In genomic region chr5:76718381-76718832, GRCh38 we compare ENCODE assay signal across 13 cellular contexts. TPM values are rescaled to one million over a fixed set of nuclear protein-coding genes. Genes with fewer than 3 reads are reported as not detected.
DNase-seq lines count a peak whose midpoint lies in the region; ATAC-seq, FAIRE-seq and TF ChIP-seq lines count a peak whose summit lies in the region.
"Had no signal": no experiment of that assay in that cellular context is flagged by ENCODE, and none has a peak within 500 bp of the region (broad histone marks: within the 10 kb centered on the region; RNA-seq: fewer than 3 reads in every experiment).

No MANE protein-coding gene starts in this region.

- intact Hi-C loops in left cardiac atrium (cut with DNase I) = no loop called here
- intact Hi-C loops in Right ventricle myocardium superior (cut with DNase I) = no loop called here
- intact Hi-C loops in GM12878 (cut with micrococcal nuclease; ENCODE audit: unreplicated experiment) = no loop called here
- intact Hi-C loops in tibial artery (cut with DNase I; ENCODE audit: low total_unique reads) = no loop called here
- intact Hi-C loops in naive thymus-derived CD4-positive, alpha-beta T cell (cut with micrococcal nuclease) = loop anchor here (5.0 to 10.0 kb wide), 3 partner anchors 116 to 314 kb away; partner anchors contain the start of genes IQGAP2 (in 1 of the 2) and S100Z (in 1 of the 2)
- intact Hi-C loops in thyroid gland (cut with DNase I) = loop anchor here (10.0 kb wide), 1 partner anchor 56 kb away; no protein-coding TSS in a partner anchor

- H3K27ac ChIP-seq in GM12878 (ENCODE audit: control insufficient read depth, insufficient read depth) (no peak overlapping the region), hepatocyte (no peak overlapping the region), tibial artery (no peak overlapping the region), thyroid gland (no peak overlapping the region)
- no peak overlapping the region for H3K27ac ChIP-seq in naive thymus-derived CD4-positive, alpha-beta T cell (ENCODE audit: low read depth, low read length)
- H3K27ac ChIP-seq: epithelial cell of prostate had no signal

- H3K4me1 ChIP-seq in GM12878 (ENCODE audit: control insufficient read depth, insufficient read depth, low read length) (peaks cover 23% of the 10 kb centered on the region), hepatocyte (ENCODE audit: insufficient read depth) (peaks cover 4% of the 10 kb centered on the region), tibial artery (peaks cover 0 to 24% (median 14%) of the 10 kb centered on the region in 4 donors), thyroid gland (peaks cover 6 to 9% of the 10 kb centered on the region in 2 donors)
- H3K4me1 ChIP-seq in naive thymus-derived CD4-positive, alpha-beta T cell (ENCODE audit: control insufficient read depth in 2 of 2, insufficient read depth in 2 of 2, low read length in 2 of 2) = peaks cover 16 to 20% of the 10 kb centered on the region in 2 donors

- peaks cover 11 to 33% (median 28%) of the 10 kb centered on the region in 7 donors for H3K4me1 Mint-ChIP-seq in naive thymus-derived CD4-positive, alpha-beta T cell

- H3K27me3 ChIP-seq in GM12878 (replicated peaks in 1 of 2; ENCODE audit: control insufficient read depth in 2 of 2, insufficient read depth in 2 of 2, low read length in 1 of 2) = peaks cover 0 to 13% of the 10 kb centered on the region in 2 experiments; a peak in 2 of 4 replicates
- H3K27me3 ChIP-seq in hepatocyte = peaks cover 8% of the 10 kb centered on the region
- no peaks in the 10 kb centered on the region for H3K27me3 ChIP-seq in tibial artery
- peaks cover 0 to 17% of the 10 kb centered on the region in 2 donors for H3K27me3 ChIP-seq in naive thymus-derived CD4-positive, alpha-beta T cell (ENCODE audit: control insufficient read depth in 2 of 2, insufficient read depth in 2 of 2, low read length in 2 of 2)
- H3K27me3 ChIP-seq in thyroid gland = no peaks in the 10 kb centered on the region

- no peaks in the 10 kb centered on the region for H4K20me1 ChIP-seq in GM12878 (ENCODE audit: control insufficient read depth, insufficient read depth)
- no peaks in the 10 kb centered on the region for H4K20me1 ChIP-seq in hepatocyte (ENCODE audit: insufficient read depth, poor library complexity, severe bottlenecking)

- peaks cover 32 to 40% (median 38%) of the 10 kb centered on the region in 5 donors for H3K27me3 Mint-ChIP-seq in naive thymus-derived CD4-positive, alpha-beta T cell

- H3K27ac Mint-ChIP-seq in naive thymus-derived CD4-positive, alpha-beta T cell = no peak overlapping the region

- CTCF ChIA-PET in GM12878 (lab: Yijun Ruan, JAX) = interaction anchor here (1.0 to 10.7 kb wide), 4 partner anchors 19 to 117 kb away, joined by 3 to 153 read pairs (median 64); no protein-coding TSS in a partner anchor
- CTCF ChIA-PET in naive thymus-derived CD4-positive, alpha-beta T cell (lab: Charles Lee) = no interaction called here

- H3K9ac ChIP-seq in GM12878 (ENCODE audit: control insufficient read depth, insufficient read depth, low read length) = no peak overlapping the region

- peaks cover 0 to 7% (median 0%) of the 10 kb centered on the region in 5 donors for H3K36me3 Mint-ChIP-seq in naive thymus-derived CD4-positive, alpha-beta T cell

- H3K4me3 ChIP-seq in GM12878 (no peak overlapping the region), hepatocyte (no peak overlapping the region), tibial artery (peak overlapping the region; percentile 67 to 72), thyroid gland (replicated peaks in 1 of 3) (no peak overlapping the region)
- H3K4me3 ChIP-seq in naive thymus-derived CD4-positive, alpha-beta T cell (ENCODE audit: low read length) = no peak overlapping the region

- H3K79me2 ChIP-seq in GM12878 (ENCODE audit: control insufficient read depth, insufficient read depth, low read length) (no peaks in the 10 kb centered on the region), hepatocyte (peaks cover 69% of the 10 kb centered on the region)

- TF ChIP-seq POLR2A in GM12878 (IDR thresholded peaks at IDR 0.05; ENCODE audit: low read depth, low read length) (no peak), thyroid gland (IDR thresholded peaks at IDR 0.05) (no peak)

- TF ChIP-seq CTCF in GM12878 (IDR thresholded peaks at IDR 0.05 in 2 of 3, conservative IDR thresholded peaks at IDR 0.05 in 1 of 3; ENCODE audit: control insufficient read depth in 2 of 3, extremely low read depth in 1 of 3, insufficient read depth in 1 of 3, low read depth in 3 of 3, low read length in 3 of 3) (no peak), hepatocyte (IDR thresholded peaks at IDR 0.05; ENCODE audit: poor library complexity) (no peak), tibial artery (IDR thresholded peaks at IDR 0.05) (no peak), thyroid gland (IDR thresholded peaks at IDR 0.05) (no peak)

- H3K9me2 ChIP-seq in hepatocyte (replicated peaks; ENCODE audit: insufficient read depth) = no peaks in the 10 kb centered on the region

- in situ Hi-C loops in GM12878 (cut with MboI) = loop anchor here (5.0 kb wide), 1 partner anchor 59 kb away; no protein-coding TSS in a partner anchor

- H3K36me3 ChIP-seq in GM12878 (ENCODE audit: control insufficient read depth in 2 of 2, insufficient read depth in 2 of 2, low read length in 1 of 2) (no peaks in the 10 kb centered on the region), hepatocyte (replicated peaks; ENCODE audit: insufficient read depth, low read depth) (no peaks in the 10 kb centered on the region), tibial artery (no peaks in the 10 kb centered on the region), thyroid gland (no peaks in the 10 kb centered on the region)
- H3K36me3 ChIP-seq in naive thymus-derived CD4-positive, alpha-beta T cell (ENCODE audit: control insufficient read depth in 2 of 3, insufficient read depth in 3 of 3, low read length in 3 of 3) = no peaks in the 10 kb centered on the region

- H3K9me3 ChIP-seq in GM12878 (replicated peaks; ENCODE audit: control insufficient read depth, insufficient read depth, low read length) (no peaks in the 10 kb centered on the region; the same call in 1 of the 3 replicates), hepatocyte (ENCODE audit: low read depth) (no peaks in the 10 kb centered on the region), tibial artery (no peaks in the 10 kb centered on the region), thyroid gland (no peaks in the 10 kb centered on the region)
- no peaks in the 10 kb centered on the region for H3K9me3 ChIP-seq in naive thymus-derived CD4-positive, alpha-beta T cell (ENCODE audit: control insufficient read depth in 2 of 3, low read length in 3 of 3)

- H3K4me3 Mint-ChIP-seq in naive thymus-derived CD4-positive, alpha-beta T cell = no peak overlapping the region

- H2AFZ ChIP-seq in GM12878 (ENCODE audit: control insufficient read depth, low read depth, low read length) (no peak overlapping the region), hepatocyte (no peak overlapping the region)

- SMC1A ChIA-PET in GM12878 (lab: Charles Lee; ENCODE audit: uncharacterized antibody, unreplicated experiment) = interaction anchor here (0.9 to 14.6 kb wide), 7 partner anchors 9 to 117 kb away, joined by 4 to 206 read pairs (median 5); no protein-coding TSS in a partner anchor

- no peak for TF ChIP-seq RAD21 in GM12878 (IDR thresholded peaks at IDR 0.05; ENCODE audit: insufficient read depth, low read depth, low read length)

- whole genome bisulfite sequencing in GM12878 (ENCODE audit: insufficient coverage, insufficient replicate concordance, low lambda C conversion rate, missing lambda C conversion rate) = 94% methylated on average over 5 of the region's 5 CpGs
- WGBS in hepatocyte (ENCODE audit: low lambda C conversion rate, missing lambda C conversion rate) = 91% methylated on average over 5 of the region's 5 CpGs
- 84 to 89% methylated on average over 5 of the region's 5 CpGs for WGBS in thyroid gland, 2 donors

- H3K4me2 ChIP-seq in GM12878 (ENCODE audit: control insufficient read depth, insufficient read depth) = no peak overlapping the region
- peak overlapping the region; percentile 94 for H3K4me2 ChIP-seq in hepatocyte

- DNase-seq in left cardiac atrium (peak; percentile 40), Right ventricle myocardium superior (no peak), GM12878 (ENCODE audit: low read depth, low spot score) (no peak), hepatocyte (ENCODE audit: low spot score) (no peak), tibial artery (no peak), thyroid gland (no peak)
- DNase-seq in naive thymus-derived CD4-positive, alpha-beta T cell = no peak
- DNase-seq: H7, NCI-H1417 treated with DMSO at 0.1 percent for 48 hours, NCI-H526 had no signal

- no peak for FAIRE-seq in GM12878 (lab: Jason Lieb, UNC)
- FAIRE-seq: islet of Langerhans had no signal

- no peak for TF ChIP-seq EP300 in GM12878 (IDR thresholded peaks at IDR 0.05; ENCODE audit: borderline replicate concordance in 1 of 2, control insufficient read depth in 1 of 2, low read depth in 2 of 2, low read length in 2 of 2)

- ATAC-seq in left cardiac atrium (no peak), Right ventricle myocardium superior (ENCODE audit: poor library complexity) (no peak), GM12878 (no peak), HG03439 (IDR thresholded peaks at IDR 0.05; ENCODE audit: unreplicated experiment) (no peak)
- no peak for ATAC-seq in naive thymus-derived CD4-positive, alpha-beta T cell

- POLR2A ChIA-PET in GM12878 (lab: Charles Lee) = interaction anchor here (1.1 to 6.2 kb wide), 2 partner anchors 15 to 18 kb away, joined by 4 to 144 read pairs; no protein-coding TSS in a partner anchor
- POLR2A ChIA-PET in naive thymus-derived CD4-positive, alpha-beta T cell (lab: Charles Lee) = interaction anchor here (0.8 kb wide), 1 partner anchor 14 kb away, joined by 3 read pairs; no protein-coding TSS in a partner anchor

- RAD21 ChIA-PET in GM12878 (lab: Charles Lee; ENCODE audit: unreplicated experiment) = interaction anchor here (0.8 to 11.7 kb wide), 4 partner anchors 18 to 78 kb away, joined by 3 to 254 read pairs (median 32); no protein-coding TSS in a partner anchor

- BruUV-seq in GM12878 (replicated peaks; lab: Mats Ljungman, UMichigan) = no TSS peak

- no peaks in the 10 kb centered on the region for H3K9me3 Mint-ChIP-seq in naive thymus-derived CD4-positive, alpha-beta T cell

RNA-seq across cellular contexts. Expression of gene F2R, which starts 2.5 kb away (rescaled TPM):
- total RNA-seq in left cardiac atrium (10 to 100 TPM in 1 of 2 donors, 1 to 10 TPM in 1; 6.5 to 16.0 TPM), Right ventricle myocardium superior (5.3 TPM), GM12878 (2014; rRNA removed) (5.8 and 7.2 TPM in 2 replicates), GM12878 (2014; rRNA removed; fragmentation: Illumina TruSeq; extraction: Trizol) (6.0 and 6.4 TPM in 2 replicates), GM12878 (2021) (7.3 and 7.4 TPM in 2 replicates), hepatocyte (48.1 and 48.9 TPM in 2 replicates), thyroid gland (10 to 100 TPM in 1 of 4 donors, 1 to 10 TPM in 3; 5.7 to 27.9 (median 8.8) TPM)
- 103 and 104 TPM in 2 replicates for total RNA-seq in GM12878 (2013; cell fraction: nucleolus; rRNA removed)
- polyA plus RNA-seq in GM12878 (2011; ENCODE audit: low read depth) = 1.9 TPM
- polyA plus RNA-seq in GM12878 (2011; rRNA removed) (74.6 and 75.4 TPM in 2 replicates), GM12878 (2014; fragmentation: Illumina TruSeq; extraction: Trizol) (8.9 and 9.2 TPM in 2 replicates), GM12878 (2014; fragmentation: Nextera tagmentation; extraction: Ambion mirVana) (1 to 10 TPM; 1.8 to 2.4 TPM), GM12878 (2014; rRNA removed) (7.4 and 8.8 TPM in 2 replicates), GM12878 (2016; fragmentation: Nextera tagmentation; extraction: Ambion mirVana) (10 to 100 TPM; 25.4 to 26.2 TPM), hepatocyte (27.1 and 33.5 TPM in 2 replicates)
- polyA plus RNA-seq in GM12878 (2011; cell fraction: cytosol; rRNA removed) = 78.9 and 79.2 TPM in 2 replicates
- polyA plus RNA-seq in GM12878 (2011; cell fraction: nucleus; rRNA removed) = 21.8 and 24.3 TPM in 2 replicates
- 2.6 and 3.3 TPM in 2 replicates for polyA plus RNA-seq in GM12878 (2012)
- polyA minus RNA-seq in GM12878 (2011; rRNA and poly(A)+ RNA removed) = 78.2 and 81.0 TPM in 2 replicates
- 20.8 and 24.8 TPM in 2 replicates for polyA minus RNA-seq in GM12878 (2011; cell fraction: cytosol; rRNA and poly(A)+ RNA removed)
- 17.5 and 27.1 TPM in 2 replicates for polyA minus RNA-seq in GM12878 (2011; cell fraction: nucleus; rRNA and poly(A)+ RNA removed)
- 1 to 10 TPM in 3 of 5 experiments, under 1 TPM in 2; 0.65 to 8.2 (median 1.2) TPM for total RNA-seq in naive thymus-derived CD4-positive, alpha-beta T cell
- under 1 TPM; 0.23 to 0.43 TPM for polyA plus RNA-seq in naive thymus-derived CD4-positive, alpha-beta T cell

Comparison
In these comparisons a context has a peak if more than half of its experiments do, and no peak if none do; other contexts are left out.
1. H3K4me3 ChIP-seq: peak in tibial artery (2 of 2); none in GM12878 (single experiment), hepatocyte (single experiment), naive thymus-derived CD4-positive, alpha-beta T cell (single experiment) and thyroid gland (0 of 3).
2. intact Hi-C loops: an anchor here in naive thymus-derived CD4-positive, alpha-beta T cell (5.0 to 10.0 kb wide) and thyroid gland (10.0 kb wide); none called in left cardiac atrium, Right ventricle myocardium superior, GM12878 and tibial artery.